12 cellular contexts compared by ENCODE assay signal in genomic region chr11:27934830-27935145, GRCh38.
A peak's percentile ranks its signal among the peaks of the same experiment; 100 is the strongest.
DNase-seq lines count a peak whose midpoint lies in the region; TF ChIP-seq lines count a peak whose summit lies in the region.
"Had no signal": no experiment of that assay in that cellular context is flagged by ENCODE, and none has a peak within 500 bp of the region (broad histone marks: within the 10 kb centered on the region; RNA-seq: fewer than 3 reads in every experiment).

No MANE protein-coding gene starts in this region.

- H3K9me2 ChIP-seq in GM23248 (ENCODE audit: insufficient read depth) = no peaks in the 10 kb centered on the region; the same call in 1 of the 2 replicates

- H3K36me3 ChIP-seq in GM23248 (ENCODE audit: low read depth) (no peaks in the 10 kb centered on the region), SJCRH30 (no peaks in the 10 kb centered on the region)
- H3K36me3 ChIP-seq: adrenal gland had no signal

- H3K27me3 ChIP-seq in GM23248 (replicated peaks; ENCODE audit: insufficient read depth) (no peaks in the 10 kb centered on the region), SJCRH30 (no peaks in the 10 kb centered on the region)
- H3K27me3 ChIP-seq: adrenal gland had no signal

- DNase-seq in GM23248 = peak; percentile 96
- peak; percentile 9 to 31 for DNase-seq in SJCRH30
- peak; percentile 93 for DNase-seq in fibroblast of pulmonary artery (ENCODE audit: low read depth)
- DNase-seq in skeletal muscle cell (ENCODE audit: low read depth) = peak; percentile 89
- no peak for DNase-seq in MV-4-11 (lab: John Stamatoyannopoulos, UW)
- DNase-seq in activated CD8-positive, alpha-beta memory T cell treated with anti-CD3 and anti-CD28 coated beads for 24 hours = no peak
- DNase-seq in amygdala (lab: John Stamatoyannopoulos, UW) = no peak
- DNase-seq in stimulated activated naive CD4-positive, alpha-beta T cell treated with Interleukin-2 at 50 U/mL for 16 hours (lab: John Stamatoyannopoulos, UW) = no peak
- DNase-seq: activated CD4-positive, alpha-beta T cell treated with anti-CD3 and anti-CD28 coated beads, Interleukin-2, amount 10 ng/mL, durations not matched to agents 7 days and 5 days; adrenal gland; MM.1S; retina had no signal

- in situ Hi-C loops in GM23248 (cut with MboI) = no loop called here

- H3K4me2 ChIP-seq in GM23248 (ENCODE audit: unreplicated experiment) = peak overlapping the region; percentile 64

- no peak for TF ChIP-seq CTCF in fibroblast of pulmonary artery (IDR thresholded peaks at IDR 0.05; ENCODE audit: low read length, missing control alignments)

- peaks cover 38% of the 10 kb centered on the region for H3K4me1 ChIP-seq in GM23248 (ENCODE audit: insufficient read depth)
- 0 out of 2 replicates have a peak, but pooled peaks cover 3% of the 10 kb centered on the region for H3K4me1 ChIP-seq in SJCRH30
- H3K4me1 ChIP-seq: adrenal gland had no signal

- H3K27ac ChIP-seq in GM23248 = peak overlapping the region; percentile 97
- H3K27ac ChIP-seq in SJCRH30 = peak overlapping the region; percentile 12; the same call in 1 of the 2 replicates
- H3K27ac ChIP-seq: adrenal gland had no signal

- H3K9ac ChIP-seq in GM23248 = peak overlapping the region; percentile 81

- H2AFZ ChIP-seq in GM23248 = peak overlapping the region; percentile 47

- no peaks in the 10 kb centered on the region for H4K20me1 ChIP-seq in GM23248 (ENCODE audit: insufficient read depth)

- H3K9me3 ChIP-seq in GM23248 (ENCODE audit: low read depth) (no peaks in the 10 kb centered on the region), SJCRH30 (replicated peaks) (no peaks in the 10 kb centered on the region)
- H3K9me3 ChIP-seq: adrenal gland had no signal

- no peaks in the 10 kb centered on the region for H3K79me2 ChIP-seq in GM23248 (ENCODE audit: insufficient read depth)

- 10 to 18% methylated on average over 7 of the region's 7 CpGs for WGBS in GM23248 (ENCODE audit: low coverage in 1 of 2, low lambda C conversion rate in 2 of 2, missing lambda C conversion rate in 2 of 2), 2 experiments

- H3F3A ChIP-seq in GM23248 (ENCODE audit: insufficient read depth) = peaks cover 29% of the 10 kb centered on the region

- H3K4me3 ChIP-seq in GM23248 (peak overlapping the region; percentile 43), SJCRH30 (no peak overlapping the region), fibroblast of pulmonary artery (replicated peaks; ENCODE audit: low read depth, low read length) (no peak overlapping the region), skeletal muscle cell (ENCODE audit: low read depth, low read length) (no peak overlapping the region)
- H3K4me3 ChIP-seq: adrenal gland had no signal

Comparison
In these comparisons a context has a peak if more than half of its experiments do, and no peak if none do; other contexts are left out.
1. DNase-seq: peak in GM23248 (single experiment), SJCRH30 (2 of 2), fibroblast of pulmonary artery (single experiment) and skeletal muscle cell (single experiment); none in MV-4-11 (single experiment), activated CD8-positive, alpha-beta memory T cell treated with anti-CD3 and anti-CD28 coated beads for 24 hours (single experiment), amygdala (0 of 56) and stimulated activated naive CD4-positive, alpha-beta T cell treated with Interleukin-2 at 50 U/mL for 16 hours (single experiment).